23 cellular contexts compared by ENCODE assay signal in genomic region chr11:118382954-118383353, GRCh38. TPM values are rescaled to one million over a fixed set of nuclear protein-coding genes. Genes with fewer than 3 reads are reported as not detected.
DNase-seq lines count a peak whose midpoint lies in the region; ATAC-seq, FAIRE-seq and TF ChIP-seq lines count a peak whose summit lies in the region.
"Had no signal": no experiment of that assay in that cellular context is flagged by ENCODE, and none has a peak within 500 bp of the region (broad histone marks: within the 10 kb centered on the region; RNA-seq: fewer than 3 reads in every experiment).

No MANE protein-coding gene starts in this region.

- H3K4me1 Mint-ChIP-seq in activated T-cell treated with anti-CD3 and anti-CD28 coated beads, Interleukin-2, amount 50 U/mL, for 24 hours (ENCODE audit: low read depth), result no peaks in the 10 kb centered on the region
- H3K4me1 Mint-ChIP-seq in activated T-cell treated with anti-CD3 and anti-CD28 coated beads, Interleukin-2, amount 50 U/mL, for 4 hours (ENCODE audit: low read depth), result no peaks in the 10 kb centered on the region
- H3K4me1 Mint-ChIP-seq: B cell had no signal

- TF ChIP-seq POLR2A in K562 (conservative IDR thresholded peaks at IDR 0.05), result no peak

- no peaks in the 10 kb centered on the region for H3K9me3 ChIP-seq in K562 (replicated peaks; ENCODE audit: control insufficient read depth, insufficient read depth, low read depth, low read length)
- H3K9me3 ChIP-seq: A549; BLaER1 treated with 17β-estradiol and CSF1 and Interleukin-3, amounts not matched to agents 10 nM and 100 nM; Caco-2 had no signal

- no peak overlapping the region for H2AFZ ChIP-seq in K562 (ENCODE audit: low read depth, low read length)

- no peaks in the 10 kb centered on the region for H3K4me1 ChIP-seq in K562 (replicated peaks in 1 of 2; ENCODE audit: control insufficient read depth in 2 of 2, insufficient read depth in 2 of 2, low read length in 2 of 2)
- H3K4me1 ChIP-seq: A549; BLaER1 treated with 17β-estradiol and CSF1 and Interleukin-3, amounts not matched to agents 10 nM and 100 nM; Caco-2 had no signal

- H3K36me3 ChIP-seq in K562 (ENCODE audit: control insufficient read depth, insufficient read depth, low read length), result peaks cover 95% of the 10 kb centered on the region

- H3K27ac ChIP-seq in K562 (ENCODE audit: extremely low read depth, low read depth, low read length), result no peak overlapping the region
- H3K27ac ChIP-seq: 22Rv1; A549; BLaER1 treated with 17β-estradiol and CSF1 and Interleukin-3, amounts not matched to agents 10 nM and 100 nM; C4-2B had no signal

- no peak for TF ChIP-seq CTCF in K562 (IDR thresholded peaks at IDR 0.05 in 2 of 3, conservative IDR thresholded peaks at IDR 0.05 in 1 of 3; ENCODE audit: insufficient read depth in 2 of 3, low read depth in 1 of 3, low read length in 3 of 3)

- H3K4me3 ChIP-seq in K562, result no peak overlapping the region
- H3K4me3 ChIP-seq: A549; BLaER1 treated with 17β-estradiol and CSF1 and Interleukin-3, amounts not matched to agents 10 nM and 100 nM had no signal

- no peaks in the 10 kb centered on the region for H3K27me3 ChIP-seq in K562 (ENCODE audit: control insufficient read depth in 2 of 2, insufficient read depth in 2 of 2, low read length in 2 of 2)
- H3K27me3 ChIP-seq: BLaER1 treated with 17β-estradiol and CSF1 and Interleukin-3, amounts not matched to agents 10 nM and 100 nM had no signal

- in situ Hi-C loops in K562 (cut with MboI), result no loop called here

- no peak for FAIRE-seq in K562 (lab: Jason Lieb, UNC)
- FAIRE-seq: A549, D721Med, G401.6, GM12891, GM18507 had no signal

- no peak for ATAC-seq in activated T-cell treated with anti-CD3 and anti-CD28 coated beads, Interleukin-2, amount 50 U/mL, for 4 hours
- ATAC-seq in K562 (no peak), GM18502 (IDR thresholded peaks at IDR 0.05; ENCODE audit: poor library complexity, unreplicated experiment) (no peak)
- ATAC-seq: A549; CD8-positive, alpha-beta T cell had no signal

- 80% methylated on average over 3 of the region's 3 CpGs for WGBS in K562 (ENCODE audit: insufficient coverage, low coverage, missing lambda C conversion rate)

- H3K27me3 Mint-ChIP-seq in activated T-cell treated with anti-CD3 and anti-CD28 coated beads, Interleukin-2, amount 50 U/mL, for 24 hours, result no peaks in the 10 kb centered on the region
- H3K27me3 Mint-ChIP-seq in activated T-cell treated with anti-CD3 and anti-CD28 coated beads, Interleukin-2, amount 50 U/mL, for 4 hours (ENCODE audit: low read depth), result no peaks in the 10 kb centered on the region
- H3K27me3 Mint-ChIP-seq: B cell; CD4-positive, alpha-beta T cell had no signal

- H3K4me2 ChIP-seq in K562 (ENCODE audit: insufficient read depth, low read length), result no peak overlapping the region
- H3K4me2 ChIP-seq: A549; BLaER1 treated with 17β-estradiol and CSF1 and Interleukin-3, amounts not matched to agents 10 nM and 100 nM had no signal

- H3K27ac Mint-ChIP-seq in activated T-cell treated with anti-CD3 and anti-CD28 coated beads, Interleukin-2, amount 50 U/mL, for 24 hours, result peak overlapping the region; percentile 23
- H3K27ac Mint-ChIP-seq: B cell; CD4-positive, alpha-beta T cell; CD8-positive, alpha-beta T cell had no signal

- no TSS peak for BruUV-seq in K562 (replicated peaks; lab: Mats Ljungman, UMichigan)

- no peak for DNase-seq in activated T-cell treated with anti-CD3 and anti-CD28 coated beads, Interleukin-2, amount 50 U/mL, for 24 hours
- DNase-seq in activated T-cell treated with anti-CD3 and anti-CD28 coated beads, Interleukin-2, amount 50 U/mL, for 4 hours, result no peak
- DNase-seq in K562 (ENCODE audit: extremely low read depth in 1 of 4, low spot score in 3 of 4) (no peak), NCI-H1092 (lab: John Stamatoyannopoulos, UW) (no peak)
- DNase-seq: AML-193; Caco-2; Calu3; CD4-positive, alpha-beta T cell; CD8-positive, alpha-beta T cell; DMS79 treated with DMSO at 0.1 percent for 48 hours; GF-D8 had no signal

- CTCF ChIA-PET in K562 (lab: Yijun Ruan, JAX; ENCODE audit: low intra/inter-chr PET ratio), result no interaction called here

- no peak overlapping the region for H3K9ac ChIP-seq in K562 (ENCODE audit: insufficient read depth in 1 of 2, low read depth in 2 of 2, low read length in 2 of 2)
- H3K9ac ChIP-seq: BLaER1 treated with 17β-estradiol and CSF1 and Interleukin-3, amounts not matched to agents 10 nM and 100 nM had no signal

- H3K9me3 Mint-ChIP-seq in activated T-cell treated with anti-CD3 and anti-CD28 coated beads, Interleukin-2, amount 50 U/mL, for 24 hours, result no peaks in the 10 kb centered on the region
- H3K9me3 Mint-ChIP-seq in activated T-cell treated with anti-CD3 and anti-CD28 coated beads, Interleukin-2, amount 50 U/mL, for 4 hours, result no peaks in the 10 kb centered on the region
- H3K9me3 Mint-ChIP-seq: CD4-positive, alpha-beta T cell; CD8-positive, alpha-beta T cell had no signal

- TF ChIP-seq RAD21 in K562 (CRISPR knock-in tag; conservative IDR thresholded peaks at IDR 0.05 in 1 of 2, IDR thresholded peaks at IDR 0.05 in 1 of 2), result no peak

- peaks cover 98% of the 10 kb centered on the region for H3K36me3 Mint-ChIP-seq in activated T-cell treated with anti-CD3 and anti-CD28 coated beads, Interleukin-2, amount 50 U/mL, for 24 hours (ENCODE audit: low read depth)
- peaks cover 59% of the 10 kb centered on the region for H3K36me3 Mint-ChIP-seq in activated T-cell treated with anti-CD3 and anti-CD28 coated beads, Interleukin-2, amount 50 U/mL, for 4 hours (ENCODE audit: insufficient read depth)

- H3K9me1 ChIP-seq in K562 (ENCODE audit: control insufficient read depth, insufficient read depth, low read length), result no peaks in the 10 kb centered on the region

- no peaks in the 10 kb centered on the region for H3K79me2 ChIP-seq in K562 (ENCODE audit: control insufficient read depth, insufficient read depth, low read length)

- no peaks in the 10 kb centered on the region for H4K20me1 ChIP-seq in K562 (replicated peaks; ENCODE audit: control insufficient read depth, insufficient read depth, low read length)

- POLR2A ChIA-PET in K562 (lab: Yijun Ruan, JAX), result interaction anchor here (0.8 to 2.9 kb wide), 2 partner anchors 15 to 18 kb away, joined by 4 to 10 read pairs; no protein-coding TSS in a partner anchor

- TF ChIP-seq EP300 in K562 (IDR thresholded peaks at IDR 0.05; ENCODE audit: low read length), result no peak

- no peak overlapping the region for H3K4me3 Mint-ChIP-seq in activated T-cell treated with anti-CD3 and anti-CD28 coated beads, Interleukin-2, amount 50 U/mL, for 24 hours
- no peak overlapping the region for H3K4me3 Mint-ChIP-seq in activated T-cell treated with anti-CD3 and anti-CD28 coated beads, Interleukin-2, amount 50 U/mL, for 4 hours
- H3K4me3 Mint-ChIP-seq: B cell; CD4-positive, alpha-beta T cell; CD8-positive, alpha-beta T cell had no signal

- intact Hi-C loops in K562 (cut with micrococcal nuclease), result loop anchor here (5.0 kb wide), 1 partner anchor 104 kb away; no protein-coding TSS in a partner anchor

RNA-seq across cellular contexts. Expression of gene ATP5MG, which starts 18.5 kb away (rescaled TPM):
- 100 to 1,000 TPM; 236 to 266 (median 251) TPM for total RNA-seq in activated T-cell treated with anti-CD3 and anti-CD28 coated beads, Interleukin-2, amount 50 U/mL, for 4 hours
- 30.9 and 63.7 TPM in 2 replicates for total RNA-seq in K562 (2011; cell fraction: chromatin; rRNA removed; ENCODE audit: low replicate concordance)
- 49.0 and 59.9 TPM in 2 replicates for total RNA-seq in K562 (2011; cell fraction: nucleolus; rRNA removed)
- 82.3 and 111 TPM in 2 replicates for total RNA-seq in K562 (2011; cell fraction: nucleoplasm; rRNA removed)
- total RNA-seq in K562 (2014; rRNA removed) (294 and 333 TPM in 2 replicates), K562 (2014; rRNA removed; fragmentation: Illumina TruSeq; extraction: Trizol) (422 and 434 TPM in 2 replicates), K562 (2015; rRNA removed; fragmentation: Illumina TruSeq; extraction: Trizol) (366 and 426 TPM in 2 replicates), K562 (2021) (390 and 391 TPM in 2 replicates)
- polyA plus RNA-seq in K562 (2011; rRNA removed) (609 and 759 TPM in 2 replicates), K562 (2014; fragmentation: Illumina TruSeq; extraction: Trizol) (301 and 302 TPM in 2 replicates), K562 (2014; fragmentation: Nextera tagmentation; extraction: Ambion mirVana) (1,000 to 10,000 TPM; 1,842 to 2,138 TPM), K562 (2014; rRNA removed) (512 and 785 TPM in 2 replicates)
- 443 and 675 TPM in 2 replicates for polyA plus RNA-seq in K562 (2011; cell fraction: cytosol; rRNA removed)
- 116 and 214 TPM in 2 replicates for polyA plus RNA-seq in K562 (2011; cell fraction: nucleus; rRNA removed)
- 594 and 680 TPM in 2 replicates for polyA plus RNA-seq in K562 (2012)
- 129 and 140 TPM in 2 replicates for polyA minus RNA-seq in K562 (2011; rRNA and poly(A)+ RNA removed)
- 91.3 and 103 TPM in 2 replicates for polyA minus RNA-seq in K562 (2011; cell fraction: cytosol; rRNA and poly(A)+ RNA removed)
- 15.8 and 29.8 TPM in 2 replicates for polyA minus RNA-seq in K562 (2011; cell fraction: nucleus; rRNA and poly(A)+ RNA removed)

RNA-seq across cellular contexts. Expression of gene UBE4A, which starts 23.6 kb away (rescaled TPM):
- 10 to 100 TPM; 43.7 to 45.1 (median 45.0) TPM for total RNA-seq in activated T-cell treated with anti-CD3 and anti-CD28 coated beads, Interleukin-2, amount 50 U/mL, for 4 hours
- 31.9 and 53.7 TPM in 2 replicates for total RNA-seq in K562 (2011; cell fraction: chromatin; rRNA removed; ENCODE audit: low replicate concordance)
- 23.5 and 25.8 TPM in 2 replicates for total RNA-seq in K562 (2011; cell fraction: nucleolus; rRNA removed)
- 45.1 and 82.0 TPM in 2 replicates for total RNA-seq in K562 (2011; cell fraction: nucleoplasm; rRNA removed)
- 26.8 and 32.4 TPM in 2 replicates for total RNA-seq in K562 (2014; rRNA removed)
- total RNA-seq in K562 (2014; rRNA removed; fragmentation: Illumina TruSeq; extraction: Trizol), result 44.8 and 50.6 TPM in 2 replicates
- 41.8 and 45.2 TPM in 2 replicates for total RNA-seq in K562 (2015; rRNA removed; fragmentation: Illumina TruSeq; extraction: Trizol)
- total RNA-seq in K562 (2021), result 33.6 and 37.0 TPM in 2 replicates
- 22.9 and 23.9 TPM in 2 replicates for polyA plus RNA-seq in K562 (2011; rRNA removed)
- 12.4 and 17.6 TPM in 2 replicates for polyA plus RNA-seq in K562 (2011; cell fraction: cytosol; rRNA removed)
- polyA plus RNA-seq in K562 (2011; cell fraction: nucleus; rRNA removed), result 54.3 and 63.0 TPM in 2 replicates
- 19.3 and 19.9 TPM in 2 replicates for polyA plus RNA-seq in K562 (2012)
- 29.2 and 32.8 TPM in 2 replicates for polyA plus RNA-seq in K562 (2014; fragmentation: Illumina TruSeq; extraction: Trizol)
- polyA plus RNA-seq in K562 (2014; fragmentation: Nextera tagmentation; extraction: Ambion mirVana), result 10 to 100 TPM; 13.5 to 17.1 TPM
- polyA plus RNA-seq in K562 (2014; rRNA removed), result 17.8 and 18.0 TPM in 2 replicates
- polyA minus RNA-seq in K562 (2011; rRNA and poly(A)+ RNA removed), result 47.1 and 48.0 TPM in 2 replicates
- 28.5 and 37.0 TPM in 2 replicates for polyA minus RNA-seq in K562 (2011; cell fraction: cytosol; rRNA and poly(A)+ RNA removed)
- 12.4 and 25.8 TPM in 2 replicates for polyA minus RNA-seq in K562 (2011; cell fraction: nucleus; rRNA and poly(A)+ RNA removed)

RNA-seq across cellular contexts. Expression of gene CD3G, which starts 38.8 kb away (rescaled TPM):
- total RNA-seq in activated T-cell treated with anti-CD3 and anti-CD28 coated beads, Interleukin-2, amount 50 U/mL, for 4 hours, result 100 to 1,000 TPM in 2 of 3 donors, 10 to 100 TPM in 1; 86.4 to 105 (median 102) TPM
- 1.1 and 1.3 TPM in 2 replicates for total RNA-seq in K562 (2011; cell fraction: chromatin; rRNA removed; ENCODE audit: low replicate concordance)
- 0.53 and 0.67 TPM in 2 replicates for total RNA-seq in K562 (2011; cell fraction: nucleolus; rRNA removed)
- total RNA-seq in K562 (2011; cell fraction: nucleoplasm; rRNA removed), result 0.51 and 1.1 TPM in 2 replicates
- total RNA-seq in K562 (2014; rRNA removed) (0.36 and 0.37 TPM in 2 replicates), K562 (2014; rRNA removed; fragmentation: Illumina TruSeq; extraction: Trizol) (0.19 and 0.47 TPM in 2 replicates), K562 (2015; rRNA removed; fragmentation: Illumina TruSeq; extraction: Trizol) (0.47 and 0.49 TPM in 2 replicates), K562 (2021) (0.55 and 0.60 TPM in 2 replicates)
- polyA plus RNA-seq in K562 (2011; rRNA removed) (1.6 and 1.7 TPM in 2 replicates), K562 (2014; fragmentation: Illumina TruSeq; extraction: Trizol) (0.30 and 0.79 TPM in 2 replicates), K562 (2014; fragmentation: Nextera tagmentation; extraction: Ambion mirVana) (under 1 TPM; 0.60 to 0.83 TPM), K562 (2014; rRNA removed) (0.24 and 0.33 TPM in 2 replicates)
- polyA plus RNA-seq in K562 (2011; cell fraction: cytosol; rRNA removed), result 0.78 and 1.0 TPM in 2 replicates
- 0.34 and 0.82 TPM in 2 replicates for polyA plus RNA-seq in K562 (2011; cell fraction: nucleus; rRNA removed)
- 0.47 and 1.6 TPM in 2 replicates for polyA plus RNA-seq in K562 (2012)
- polyA minus RNA-seq in K562 (2011; rRNA and poly(A)+ RNA removed), result 2.8 and 23.2 TPM in 2 replicates
- 1.2 TPM in 2 replicates for polyA minus RNA-seq in K562 (2011; cell fraction: cytosol; rRNA and poly(A)+ RNA removed)
- polyA minus RNA-seq in K562 (2011; cell fraction: nucleus; rRNA and poly(A)+ RNA removed), result 0.13 and 0.78 TPM in 2 replicates
- total RNA-seq: A172, Calu3 had no signal
- polyA plus RNA-seq: A549, BJ had no signal

RNA-seq across cellular contexts. Expression of gene CD3D, which starts 40.4 kb away (rescaled TPM):
- 100 to 1,000 TPM; 412 to 451 (median 427) TPM for total RNA-seq in activated T-cell treated with anti-CD3 and anti-CD28 coated beads, Interleukin-2, amount 50 U/mL, for 4 hours
- total RNA-seq in K562 (2011; cell fraction: chromatin; rRNA removed; ENCODE audit: low replicate concordance), result 24.0 and 41.4 TPM in 2 replicates
- 83.6 and 106 TPM in 2 replicates for total RNA-seq in K562 (2011; cell fraction: nucleolus; rRNA removed)
- total RNA-seq in K562 (2011; cell fraction: nucleoplasm; rRNA removed), result 52.0 and 68.0 TPM in 2 replicates
- 40.7 and 42.4 TPM in 2 replicates for total RNA-seq in K562 (2014; rRNA removed)
- total RNA-seq in K562 (2014; rRNA removed; fragmentation: Illumina TruSeq; extraction: Trizol), result 52.4 and 54.8 TPM in 2 replicates
- 35.6 and 41.7 TPM in 2 replicates for total RNA-seq in K562 (2015; rRNA removed; fragmentation: Illumina TruSeq; extraction: Trizol)
- total RNA-seq in K562 (2021), result 34.9 and 36.2 TPM in 2 replicates
- 238 and 241 TPM in 2 replicates for polyA plus RNA-seq in K562 (2011; rRNA removed)
- 162 and 272 TPM in 2 replicates for polyA plus RNA-seq in K562 (2011; cell fraction: cytosol; rRNA removed)
- 58.9 and 86.8 TPM in 2 replicates for polyA plus RNA-seq in K562 (2011; cell fraction: nucleus; rRNA removed)
- polyA plus RNA-seq in K562 (2012), result 54.3 and 176 TPM in 2 replicates
- polyA plus RNA-seq in K562 (2014; fragmentation: Illumina TruSeq; extraction: Trizol), result 67.1 and 75.5 TPM in 2 replicates
- polyA plus RNA-seq in K562 (2014; fragmentation: Nextera tagmentation; extraction: Ambion mirVana), result 100 to 1,000 TPM; 139 to 145 TPM
- polyA plus RNA-seq in K562 (2014; rRNA removed), result 69.6 and 76.7 TPM in 2 replicates
- polyA minus RNA-seq in K562 (2011; rRNA and poly(A)+ RNA removed), result 107 and 117 TPM in 2 replicates
- 29.9 and 30.2 TPM in 2 replicates for polyA minus RNA-seq in K562 (2011; cell fraction: cytosol; rRNA and poly(A)+ RNA removed)
- polyA minus RNA-seq in K562 (2011; cell fraction: nucleus; rRNA and poly(A)+ RNA removed), result 9.8 and 24.3 TPM in 2 replicates
- total RNA-seq: A172, Caco-2, Calu3 had no signal
- polyA plus RNA-seq: A549, BJ had no signal

RNA-seq across cellular contexts. Expression of gene KMT2A, which starts 53.3 kb away (rescaled TPM):
- total RNA-seq in activated T-cell treated with anti-CD3 and anti-CD28 coated beads, Interleukin-2, amount 50 U/mL, for 4 hours, result 10 to 100 TPM; 42.5 to 54.8 (median 44.1) TPM
- 227 and 437 TPM in 2 replicates for total RNA-seq in K562 (2011; cell fraction: chromatin; rRNA removed; ENCODE audit: low replicate concordance)
- total RNA-seq in K562 (2011; cell fraction: nucleolus; rRNA removed), result 184 and 220 TPM in 2 replicates
- 320 and 503 TPM in 2 replicates for total RNA-seq in K562 (2011; cell fraction: nucleoplasm; rRNA removed)
- total RNA-seq in K562 (2014; rRNA removed) (27.0 and 34.8 TPM in 2 replicates), K562 (2014; rRNA removed; fragmentation: Illumina TruSeq; extraction: Trizol) (37.0 and 44.1 TPM in 2 replicates), K562 (2015; rRNA removed; fragmentation: Illumina TruSeq; extraction: Trizol) (32.9 and 33.7 TPM in 2 replicates), K562 (2021) (58.9 and 59.9 TPM in 2 replicates)
- polyA plus RNA-seq in K562 (2011; rRNA removed) (28.3 and 30.4 TPM in 2 replicates), K562 (2014; fragmentation: Illumina TruSeq; extraction: Trizol) (41.6 and 48.9 TPM in 2 replicates), K562 (2014; fragmentation: Nextera tagmentation; extraction: Ambion mirVana) (10 to 100 TPM in 1 of 2 experiments, 1 to 10 TPM in 1; 9.6 to 10.8 TPM), K562 (2014; rRNA removed) (32.6 and 36.9 TPM in 2 replicates)
- polyA plus RNA-seq in K562 (2011; cell fraction: cytosol; rRNA removed), result 24.5 and 37.4 TPM in 2 replicates
- polyA plus RNA-seq in K562 (2011; cell fraction: nucleus; rRNA removed), result 159 and 233 TPM in 2 replicates
- 26.7 and 27.2 TPM in 2 replicates for polyA plus RNA-seq in K562 (2012)
- polyA minus RNA-seq in K562 (2011; rRNA and poly(A)+ RNA removed), result 95.7 and 118 TPM in 2 replicates
- 53.8 and 61.4 TPM in 2 replicates for polyA minus RNA-seq in K562 (2011; cell fraction: cytosol; rRNA and poly(A)+ RNA removed)
- 141 and 184 TPM in 2 replicates for polyA minus RNA-seq in K562 (2011; cell fraction: nucleus; rRNA and poly(A)+ RNA removed)

Comparison
In these comparisons a context has a peak if more than half of its experiments do, and no peak if none do; other contexts are left out.
1. RNA of gene CD3G, which starts 38.8 kb away (total RNA-seq): 86.4 to 105 TPM in activated T-cell treated with anti-CD3 and anti-CD28 coated beads, Interleukin-2, amount 50 U/mL, for 4 hours; 0.19 to 1.3 TPM in K562; every median in the first group is over 10 times any median in the second.